In genomic region chr3:1092771-1093170, GRCh38 we compare ENCODE assay signal across 14 cellular contexts. TPM values are rescaled to one million over a fixed set of nuclear protein-coding genes. Genes with fewer than 3 reads are reported as not detected.
A peak's percentile ranks its signal among the peaks of the same experiment; 100 is the strongest.
DNase-seq lines count a peak whose midpoint lies in the region; TF ChIP-seq lines count a peak whose summit lies in the region.
"Had no signal": no experiment of that assay in that cellular context is flagged by ENCODE, and none has a peak within 500 bp of the region (broad histone marks: within the 10 kb centered on the region; RNA-seq: fewer than 3 reads in every experiment).

CNTN6 (plus strand) TSS chr3:1093024; CDS start chr3:1148009, 54,985 bp downstream.

- H4K91ac ChIP-seq in trophoblast cell (ENCODE audit: low read depth, low read length), result no peak within 1 kb of the TSS

- H3K27ac ChIP-seq in WERI-Rb-1, result no peak within 1 kb of the TSS
- H3K27ac ChIP-seq in trophoblast cell (ENCODE audit: low read depth, low read length), result peak within 1 kb of the TSS; percentile 18
- H3K27ac ChIP-seq in sigmoid colon, result no peak within 1 kb of the TSS
- H3K27ac ChIP-seq: coronary artery, left ventricle myocardium inferior, parathyroid adenoma had no signal

- no peak for TF ChIP-seq POLR2A in sigmoid colon (IDR thresholded peaks at IDR 0.05)

- H3K4me3 ChIP-seq in H7 (ENCODE audit: insufficient read depth, low read depth, low read length) (no peak within 1 kb of the TSS), WERI-Rb-1 (ENCODE audit: low read depth, low read length) (peak within 1 kb of the TSS; percentile 2), trophoblast cell (ENCODE audit: low read depth, low read length) (no peak within 1 kb of the TSS), sigmoid colon (no peak within 1 kb of the TSS)
- H3K4me3 ChIP-seq: coronary artery, left ventricle myocardium inferior had no signal

- WGBS in trophoblast cell (ENCODE audit: extremely low coverage, insufficient coverage, insufficient read length), result no CpG with 5 or more reads among the region's 7 CpGs
- 66 to 81% methylated on average over 7 of the region's 7 CpGs for WGBS in sigmoid colon, 2 donors

- H4K12ac ChIP-seq in trophoblast cell (ENCODE audit: low read depth, low read length), result no peak within 1 kb of the TSS

- no peak within 1 kb of the TSS for H3K9ac ChIP-seq in trophoblast cell (ENCODE audit: low read length)
- H3K9ac ChIP-seq: parathyroid adenoma had no signal

- DNase-seq in H7 (peak; percentile 11), WERI-Rb-1 (peak; percentile 40), hepatic stellate cell (ENCODE audit: low spot score) (peak; percentile 3), trophoblast cell (no peak), sigmoid colon (no peak), RKO (ENCODE audit: low spot score) (no peak), MV-4-11 (lab: John Stamatoyannopoulos, UW) (no peak)
- no peak for DNase-seq in activated naive CD4-positive, alpha-beta T cell treated with Interleukin-2 at 50 U/mL for 16 hours
- DNase-seq: activated naive CD4-positive, alpha-beta T cell treated with anti-CD3 and anti-CD28 coated beads for 36 hours; Kasumi-1; left ventricle myocardium inferior; T-helper 9 cell had no signal

- no peak within 1 kb of the TSS for H2AFZ ChIP-seq in trophoblast cell (ENCODE audit: insufficient read depth, low read length, poor library complexity)
- H2AFZ ChIP-seq: parathyroid adenoma had no signal

- peaks cover 2% of the 10 kb centered on the region in 2 experiments for H3K4me1 ChIP-seq in trophoblast cell (ENCODE audit: control insufficient read depth in 1 of 2, insufficient read depth in 2 of 2, low read length in 2 of 2)
- H3K4me1 ChIP-seq in sigmoid colon, result no peaks in the 10 kb centered on the region
- H3K4me1 ChIP-seq: left ventricle myocardium inferior, parathyroid adenoma had no signal

- H3K79me1 ChIP-seq in trophoblast cell (ENCODE audit: low read length), result no peaks in the 10 kb centered on the region

- H3K36me3 ChIP-seq in H7 (replicated peaks; ENCODE audit: control insufficient read depth, insufficient read depth, low read length) (no peaks in the 10 kb centered on the region), WERI-Rb-1 (no peaks in the 10 kb centered on the region), trophoblast cell (ENCODE audit: control insufficient read depth in 1 of 2, insufficient read depth in 2 of 2, low read length in 2 of 2) (no peaks in the 10 kb centered on the region), sigmoid colon (no peaks in the 10 kb centered on the region)
- H3K36me3 ChIP-seq: left ventricle myocardium inferior had no signal

- no peaks in the 10 kb centered on the region for H3K79me2 ChIP-seq in trophoblast cell (ENCODE audit: control insufficient read depth, insufficient read depth, low read length, poor library complexity)
- H3K79me2 ChIP-seq: parathyroid adenoma had no signal

- TF ChIP-seq EP300 in sigmoid colon (IDR thresholded peaks at IDR 0.05), result no peak

- no peak within 1 kb of the TSS for H3K14ac ChIP-seq in trophoblast cell (ENCODE audit: low read length)

- H3K27me3 ChIP-seq in H7 (ENCODE audit: control insufficient read depth, insufficient read depth, low read length) (no peaks in the 10 kb centered on the region), WERI-Rb-1 (ENCODE audit: insufficient read depth, low read depth, severe bottlenecking) (no peaks in the 10 kb centered on the region), trophoblast cell (ENCODE audit: insufficient read depth, low read length) (no peaks in the 10 kb centered on the region), sigmoid colon (no peaks in the 10 kb centered on the region)

- no peak within 1 kb of the TSS for H2AK5ac ChIP-seq in trophoblast cell (ENCODE audit: low read length)

- H4K8ac ChIP-seq in trophoblast cell (ENCODE audit: low read depth, low read length), result no peak within 1 kb of the TSS

- peak within 1 kb of the TSS; percentile 40 for H2BK5ac ChIP-seq in trophoblast cell (ENCODE audit: low read depth, low read length, poor library complexity)

- H3K9me3 ChIP-seq in WERI-Rb-1 (ENCODE audit: severe bottlenecking) (no peaks in the 10 kb centered on the region), trophoblast cell (ENCODE audit: insufficient read depth, low read depth, low read length) (no peaks in the 10 kb centered on the region), sigmoid colon (no peaks in the 10 kb centered on the region)
- H3K9me3 ChIP-seq: left ventricle myocardium inferior had no signal

- H3K4me2 ChIP-seq in trophoblast cell (ENCODE audit: low read length), result peak within 1 kb of the TSS; percentile 22

- H3K4ac ChIP-seq in trophoblast cell (ENCODE audit: low read depth, low read length), result no peak within 1 kb of the TSS

- no peak within 1 kb of the TSS for H3K18ac ChIP-seq in trophoblast cell (ENCODE audit: low read length)

- TF ChIP-seq CTCF in WERI-Rb-1 (IDR thresholded peaks at IDR 0.05; ENCODE audit: low read depth, low read length) (no peak), sigmoid colon (IDR thresholded peaks at IDR 0.05) (no peak)

- no peak within 1 kb of the TSS for H3K23ac ChIP-seq in trophoblast cell (ENCODE audit: low read length)

- H2BK12ac ChIP-seq in trophoblast cell (ENCODE audit: low read length), result no peak within 1 kb of the TSS

- H2BK120ac ChIP-seq in trophoblast cell (ENCODE audit: insufficient read depth, low read length, poor library complexity), result no peak within 1 kb of the TSS

- intact Hi-C loops in sigmoid colon (cut with DNase I), result no loop called here

RNA-seq across cellular contexts. Expression of gene CNTN6, which starts in this region (rescaled TPM):
- not detected in 2 replicates for total RNA-seq in H7 (2014; rRNA removed; shearing (Covaris generic))
- polyA plus RNA-seq in trophoblast cell (2013), result 0.51 and 0.61 TPM in 2 replicates
- total RNA-seq in sigmoid colon, result under 1 TPM in 2 of 4 donors, not detected in 2; 0.14 to 0.71 TPM
- polyA plus RNA-seq in sigmoid colon, result under 1 TPM in 1 of 3 donors, not detected in 2; 0.04 TPM
- total RNA-seq: activated naive CD4-positive, alpha-beta T cell treated with anti-CD3 and anti-CD28 coated beads for 36 hours; left ventricle myocardium inferior had no signal

Comparison
In these comparisons a context has a peak if more than half of its experiments do, and no peak if none do; other contexts are left out.
1. Peak in DNase-seq in H7; RNA of the gene not detected or under 1 TPM.
2. DNase-seq: peak in WERI-Rb-1 (single experiment) and hepatic stellate cell (single experiment); none in trophoblast cell (0 of 2), sigmoid colon (single experiment), activated naive CD4-positive, alpha-beta T cell treated with Interleukin-2 at 50 U/mL for 16 hours (single experiment), RKO (single experiment) and MV-4-11 (single experiment).